ENCODE assay signal across 11 cellular contexts in the genomic region with DNA sequence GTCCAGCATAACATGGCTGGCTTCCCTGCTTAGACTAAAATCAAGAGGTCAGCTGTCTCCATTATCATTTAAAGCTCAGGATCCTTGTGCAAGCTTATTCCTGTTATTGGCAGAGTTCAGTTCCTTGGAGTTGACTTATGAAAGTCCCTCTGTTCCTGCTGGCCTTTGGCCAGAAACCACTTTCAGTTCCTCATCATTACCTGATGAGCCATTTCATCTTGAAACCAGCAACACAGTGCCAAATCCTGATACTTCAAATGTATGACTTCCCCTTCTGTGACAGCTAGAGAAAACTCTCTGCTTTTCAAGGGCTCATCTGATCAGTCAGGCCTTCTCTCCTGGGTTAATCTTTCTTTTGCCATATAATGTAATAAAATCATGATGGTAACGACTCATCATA.
A peak's percentile ranks its signal among the peaks of the same experiment; 100 is the strongest.
DNase-seq lines count a peak whose midpoint lies in the region; ATAC-seq, FAIRE-seq and TF ChIP-seq lines count a peak whose summit lies in the region.
"Had no signal": no experiment of that assay in that cellular context is flagged by ENCODE, and none has a peak within 500 bp of the region (broad histone marks: within the 10 kb centered on the region; RNA-seq: fewer than 3 reads in every experiment).

No MANE protein-coding gene starts in this region.

- TF ChIP-seq POLR2A in gastroesophageal sphincter (IDR thresholded peaks at IDR 0.05) = no peak

- CTCF ChIA-PET in MCF 10A (lab: Yijun Ruan, JAX) = interaction anchor here (1.1 kb wide), 1 partner anchor 12 kb away, joined by 3 read pairs; no protein-coding TSS in a partner anchor

- H3K4me1 ChIP-seq in gastroesophageal sphincter = no peaks in the 10 kb centered on the region

- ATAC-seq in GM21423 (IDR thresholded peaks at IDR 0.05; ENCODE audit: unreplicated experiment) (peak; percentile 89), HG03378 (IDR thresholded peaks at IDR 0.05; ENCODE audit: unreplicated experiment) (peak; percentile 81), gastroesophageal sphincter (no peak)

- TF ChIP-seq CTCF in GM12865 (IDR thresholded peaks at IDR 0.05; ENCODE audit: insufficient read depth, low read depth, low read length, missing control alignments) (no peak), MCF 10A (IDR thresholded peaks at IDR 0.05; ENCODE audit: unreplicated experiment) (no peak), gastroesophageal sphincter (IDR thresholded peaks at IDR 0.05) (no peak), endothelial cell (IDR thresholded peaks at IDR 0.05; ENCODE audit: unreplicated experiment) (no peak)

- POLR2A ChIA-PET in MCF 10A (lab: Yijun Ruan, JAX) = no interaction called here

- H3K36me3 Mint-ChIP-seq in MCF 10A (ENCODE audit: insufficient read depth, unreplicated experiment) (no peaks in the 10 kb centered on the region), endothelial cell (ENCODE audit: low read depth, unreplicated experiment) (no peaks in the 10 kb centered on the region)

- DNase-seq in GM12865 (ENCODE audit: low read depth) (peak; percentile 63), MCF 10A (ENCODE audit: unreplicated experiment) (peak; percentile 59), germinal center (ENCODE audit: low spot score) (no peak), HTR-8/SVneo (ENCODE audit: insufficient read length, low spot score) (no peak), endothelial cell (ENCODE audit: low spot score) (no peak)
- DNase-seq: COR-L47, T-helper 9 cell had no signal

- intact Hi-C loops in MCF 10A (cut with micrococcal nuclease) = no loop called here

- no peak for TF ChIP-seq EP300 in gastroesophageal sphincter (IDR thresholded peaks at IDR 0.05)

- H3K9me3 Mint-ChIP-seq in MCF 10A (ENCODE audit: unreplicated experiment) (peaks cover 7% of the 10 kb centered on the region), endothelial cell (ENCODE audit: unreplicated experiment) (no peaks in the 10 kb centered on the region)

- no peak for FAIRE-seq in HTR-8/SVneo (lab: Jason Lieb, UNC)
- FAIRE-seq: islet of Langerhans had no signal

- no peaks in the 10 kb centered on the region for H3K9me3 ChIP-seq in gastroesophageal sphincter

- H3K27ac Mint-ChIP-seq in MCF 10A (ENCODE audit: low read depth, unreplicated experiment) (no peak overlapping the region), endothelial cell (ENCODE audit: unreplicated experiment) (no peak overlapping the region)

- no TSS peak for BruUV-seq in MCF 10A (replicated peaks; lab: Mats Ljungman, UMichigan)

- 75 to 86% methylated on average over 1 of the region's 1 CpG for WGBS in gastroesophageal sphincter (ENCODE audit: low coverage in 1 of 2), 2 donors

- H3K4me3 Mint-ChIP-seq in MCF 10A (ENCODE audit: unreplicated experiment) (no peak overlapping the region), endothelial cell (ENCODE audit: unreplicated experiment) (no peak overlapping the region)

- H3K36me3 ChIP-seq in gastroesophageal sphincter = no peaks in the 10 kb centered on the region

- H3K4me3 ChIP-seq in GM12865 (ENCODE audit: low read depth, low read length) (no peak overlapping the region), gastroesophageal sphincter (no peak overlapping the region)

- H3K27me3 Mint-ChIP-seq in MCF 10A (ENCODE audit: insufficient read depth, unreplicated experiment) (no peaks in the 10 kb centered on the region), endothelial cell (ENCODE audit: unreplicated experiment) (no peaks in the 10 kb centered on the region)

- no peak overlapping the region for H3K27ac ChIP-seq in gastroesophageal sphincter

- H3K27me3 ChIP-seq in gastroesophageal sphincter = no peaks in the 10 kb centered on the region

- H3K4me1 Mint-ChIP-seq in MCF 10A (ENCODE audit: insufficient read depth, unreplicated experiment) (peaks cover 9% of the 10 kb centered on the region), endothelial cell (ENCODE audit: unreplicated experiment) (no peaks in the 10 kb centered on the region)

Comparison
In these comparisons a context has a peak if more than half of its experiments do, and no peak if none do; other contexts are left out.
1. DNase-seq: peak in GM12865 (single experiment) and MCF 10A (single experiment); none in germinal center (single experiment), HTR-8/SVneo (single experiment) and endothelial cell (single experiment).